ENCODE assay signal across 3 cellular contexts in genomic region chr2:157004789-157005188, GRCh38.
"Had no signal": no experiment of that assay in that cellular context is flagged by ENCODE, and none has a peak within 500 bp of the region (broad histone marks: within the 10 kb centered on the region; RNA-seq: fewer than 3 reads in every experiment).

No MANE protein-coding gene starts in this region.

- DNase-seq: GDM1, GF-D8 had no signal

- H3K4me3 ChIP-seq: GM12878 had no signal
